11 cellular contexts compared by ENCODE assay signal in genomic region chr18:48036641-48037421, GRCh38.
DNase-seq lines count a peak whose midpoint lies in the region; ATAC-seq and TF ChIP-seq lines count a peak whose summit lies in the region.
"Had no signal": no experiment of that assay in that cellular context is flagged by ENCODE, and none has a peak within 500 bp of the region (broad histone marks: within the 10 kb centered on the region; RNA-seq: fewer than 3 reads in every experiment).

No MANE protein-coding gene starts in this region.

- H2AFZ ChIP-seq in SK-N-SH (ENCODE audit: low read depth), result no peak overlapping the region

- TF ChIP-seq CTCF in SK-N-SH (IDR thresholded peaks at IDR 0.05) (no peak), RWPE2 (IDR thresholded peaks at IDR 0.05; ENCODE audit: poor library complexity, severe bottlenecking) (no peak), suprapubic skin (IDR thresholded peaks at IDR 0.05) (no peak), left ventricle myocardium inferior (IDR thresholded peaks at IDR 0.05; ENCODE audit: borderline replicate concordance) (no peak)

- TF ChIP-seq EP300 in SK-N-SH (IDR thresholded peaks at IDR 0.05; ENCODE audit: borderline replicate concordance in 1 of 2, low read depth in 1 of 2, low read length in 1 of 2), result peak in 1 of 2 experiments; percentile 70; a peak in 1 of 4 replicates
- no peak for TF ChIP-seq EP300 in suprapubic skin (IDR thresholded peaks at IDR 0.05)

- no peaks in the 10 kb centered on the region for H3K79me2 ChIP-seq in SK-N-SH (ENCODE audit: insufficient read depth)

- no peak; the same call in 1 of the 2 replicates for TF ChIP-seq RAD21 in SK-N-SH (IDR thresholded peaks at IDR 0.05; ENCODE audit: low read length)

- no peaks in the 10 kb centered on the region for H3K36me3 ChIP-seq in SK-N-SH (replicated peaks in 1 of 2; ENCODE audit: control insufficient read depth in 1 of 2, insufficient read depth in 2 of 2, low read length in 1 of 2)
- H3K36me3 ChIP-seq in RWPE2 (ENCODE audit: low read depth), result no peaks in the 10 kb centered on the region
- peaks cover 6% of the 10 kb centered on the region for H3K36me3 ChIP-seq in suprapubic skin
- H3K36me3 ChIP-seq in left ventricle myocardium inferior, result no peaks in the 10 kb centered on the region

- POLR2A ChIA-PET in SK-N-SH (lab: Yijun Ruan, JAX), result interaction anchor here (0.7 to 2.6 kb wide), 7 partner anchors 13 to 192 kb away, joined by 3 to 7 read pairs (median 3); no protein-coding TSS in a partner anchor

- CTCF ChIA-PET in SK-N-SH (lab: Yijun Ruan, JAX), result interaction anchor here (0.6 to 20.7 kb wide), 15 partner anchors 11 to 407 kb away, joined by 3 to 333 read pairs (median 5); no protein-coding TSS in a partner anchor

- no peaks in the 10 kb centered on the region for H3K9me2 ChIP-seq in SK-N-SH

- ATAC-seq in SK-N-SH treated with all-trans-retinoic acid at 6 μM for 48 hours, result no peak
- no peak for ATAC-seq in RWPE2 (ENCODE audit: low read depth)

- peaks cover 0 to 70% of the 10 kb centered on the region in 2 experiments; a peak in 1 of 4 replicates for H3K4me1 ChIP-seq in SK-N-SH (ENCODE audit: control insufficient read depth in 1 of 2, insufficient read depth in 2 of 2, low read depth in 1 of 2, low read length in 1 of 2)
- H3K4me1 ChIP-seq in RWPE2 (ENCODE audit: insufficient read depth, poor library complexity, severe bottlenecking), result no peaks in the 10 kb centered on the region
- H3K4me1 ChIP-seq in suprapubic skin, result peaks cover 30% of the 10 kb centered on the region
- H3K4me1 ChIP-seq in left ventricle myocardium inferior, result peaks cover 20% of the 10 kb centered on the region

- H4K20me1 ChIP-seq in SK-N-SH (ENCODE audit: insufficient read depth), result no peaks in the 10 kb centered on the region

- intact Hi-C loops in left ventricle myocardium inferior (cut with micrococcal nuclease), result loop anchor here (10.0 kb wide), 1 partner anchor 308 kb away; no protein-coding TSS in a partner anchor

- no peaks in the 10 kb centered on the region for H3K9me3 ChIP-seq in SK-N-SH
- no peaks in the 10 kb centered on the region for H3K9me3 ChIP-seq in RWPE2 (ENCODE audit: severe bottlenecking)
- H3K9me3 ChIP-seq in suprapubic skin, result no peaks in the 10 kb centered on the region
- H3K9me3 ChIP-seq in left ventricle myocardium inferior (replicated peaks), result no peaks in the 10 kb centered on the region
- H3K9me3 ChIP-seq: vagina had no signal

- H3K4me3 ChIP-seq in SK-N-SH (ENCODE audit: low read depth in 2 of 2, low read length in 1 of 2) (no peak overlapping the region), RWPE2 (ENCODE audit: severe bottlenecking) (no peak overlapping the region), suprapubic skin (no peak overlapping the region), left ventricle myocardium inferior (no peak overlapping the region)
- H3K4me3 ChIP-seq: vagina had no signal

- WGBS in SK-N-SH (ENCODE audit: low lambda C conversion rate), result 84% methylated on average over 14 of the region's 14 CpGs
- WGBS in suprapubic skin, result 80% methylated on average over 14 of the region's 14 CpGs

- DNase-seq in SK-N-SH (peak; percentile 65), RWPE2 (ENCODE audit: low spot score) (peak; percentile 13), kidney glomerular epithelial cell (lab: John Stamatoyannopoulos, UW) (peak; percentile 94), suprapubic skin (ENCODE audit: low spot score in 2 of 2) (peak in 1 of 2 donors; percentile 74), SIG-M5 (lab: John Stamatoyannopoulos, UW) (no peak), midbrain (lab: John Stamatoyannopoulos, UW) (no peak), left ventricle myocardium inferior (no peak)
- DNase-seq: hypothalamus had no signal

- H3K4me2 ChIP-seq in SK-N-SH, result no peak overlapping the region
- H3K4me2 ChIP-seq: KMS-11 had no signal

- TF ChIP-seq POLR2A in suprapubic skin (IDR thresholded peaks at IDR 0.05), result no peak

- H3K27ac ChIP-seq in SK-N-SH (ENCODE audit: low read depth in 2 of 2, low read length in 1 of 2) (peak overlapping the region in 1 of 2 experiments; percentile 100; a peak in 2 of 4 replicates), RWPE2 (ENCODE audit: poor library complexity, severe bottlenecking) (no peak overlapping the region), suprapubic skin (peak overlapping the region; percentile 25), left ventricle myocardium inferior (replicated peaks) (no peak overlapping the region)
- H3K27ac ChIP-seq: KMS-11, vagina had no signal

- H3F3A ChIP-seq in SK-N-SH (replicated peaks; ENCODE audit: insufficient read depth), result no peaks in the 10 kb centered on the region

- no peak overlapping the region for H3K9ac ChIP-seq in SK-N-SH
- H3K9ac ChIP-seq: KMS-11 had no signal

- H3K27me3 ChIP-seq in SK-N-SH (ENCODE audit: insufficient read depth) (no peaks in the 10 kb centered on the region), RWPE2 (ENCODE audit: insufficient read depth, poor library complexity, severe bottlenecking) (no peaks in the 10 kb centered on the region), suprapubic skin (no peaks in the 10 kb centered on the region), left ventricle myocardium inferior (ENCODE audit: low read depth) (no peaks in the 10 kb centered on the region)
- H3K27me3 ChIP-seq: vagina had no signal

TF ChIP-seq in SK-N-SH, 30 proteins besides CTCF, POLR2A, EP300 and RAD21 (continues in another document):
- TF ChIP-seq NRF1 (IDR thresholded peaks at IDR 0.05; ENCODE audit: low read depth, low read length), result no peak
- TF ChIP-seq YY1 (IDR thresholded peaks at IDR 0.05; ENCODE audit: low read depth), result no peak
- no peak for TF ChIP-seq PBX3 (IDR thresholded peaks at IDR 0.05)
- no peak for TF ChIP-seq EZH2phosphoT487 (IDR thresholded peaks at IDR 0.05; ENCODE audit: borderline replicate concordance, low read depth)
- TF ChIP-seq RCOR1 (IDR thresholded peaks at IDR 0.05; ENCODE audit: low read length), result peak; percentile 67
- no peak for TF ChIP-seq JUND (IDR thresholded peaks at IDR 0.05)
- TF ChIP-seq FOXJ3 (CRISPR knock-in tag; IDR thresholded peaks at IDR 0.05), result no peak; the same call in 1 of the 2 replicates
- peak; percentile 29 for TF ChIP-seq CHD2 (IDR thresholded peaks at IDR 0.05; ENCODE audit: low read length, partially characterized antibody)
- no peak for TF ChIP-seq TCF12 (IDR thresholded peaks at IDR 0.05)

TF ChIP-seq in SK-N-SH treated with all-trans-retinoic acid at 6 μM for 48 hours, 23 proteins besides CTCF, POLR2A, EP300 and RAD21:
- no peak for TF ChIP-seq RARB (CRISPR knock-in tag; IDR thresholded peaks at IDR 0.05)

Comparison
In these comparisons a context has a peak if more than half of its experiments do, and no peak if none do; other contexts are left out.
1. DNase-seq: peak in SK-N-SH (single experiment), RWPE2 (single experiment) and kidney glomerular epithelial cell (single experiment); none in SIG-M5 (single experiment), midbrain (single experiment) and left ventricle myocardium inferior (single experiment).